ENCODE assay signal across 11 cellular contexts in the genomic region with DNA sequence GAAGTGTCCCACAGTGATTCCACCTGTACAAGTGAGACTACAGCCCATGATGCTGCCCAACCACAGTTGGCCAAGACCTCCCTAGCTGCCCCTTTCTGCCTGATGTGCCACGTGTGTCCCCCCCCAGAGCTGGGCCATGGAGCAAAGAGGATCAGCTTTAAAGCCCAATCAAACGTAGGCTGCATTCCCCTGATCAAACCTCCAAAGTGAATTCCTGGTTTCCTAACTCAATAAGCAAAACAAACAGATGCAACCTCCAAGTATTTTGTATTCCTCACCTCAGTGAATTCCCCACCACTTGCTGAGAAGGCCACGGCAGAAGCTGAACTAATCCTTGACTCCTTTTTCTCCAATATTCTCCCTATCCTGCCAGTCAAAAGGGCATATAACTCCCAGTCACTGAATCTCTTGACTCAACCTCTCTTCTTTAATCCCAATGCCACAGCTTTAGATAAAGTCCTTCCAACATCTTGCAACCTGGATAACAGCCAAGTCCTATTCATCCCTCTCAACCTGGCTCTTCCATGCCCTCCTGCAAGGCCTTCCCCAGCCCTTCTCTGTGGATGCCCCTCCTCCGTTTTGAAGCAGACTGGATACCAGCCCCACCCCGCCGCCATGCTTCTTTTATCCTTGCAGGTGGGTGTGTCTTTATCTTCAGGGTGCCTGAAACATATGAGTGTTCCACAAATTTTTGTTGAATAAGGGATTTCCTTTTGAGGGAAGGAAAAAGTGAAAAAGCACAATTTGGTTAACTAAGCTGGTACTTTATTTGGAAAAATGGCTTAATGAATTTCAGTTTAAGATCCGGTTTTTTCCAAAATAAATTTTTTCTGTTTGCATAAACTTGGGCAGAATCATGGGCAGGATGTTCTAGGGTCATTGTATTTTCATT.
A peak's percentile ranks its signal among the peaks of the same experiment; 100 is the strongest.
DNase-seq lines count a peak whose midpoint lies in the region; ATAC-seq lines count a peak whose summit lies in the region.
"Had no signal": no experiment of that assay in that cellular context is flagged by ENCODE, and none has a peak within 500 bp of the region (broad histone marks: within the 10 kb centered on the region; RNA-seq: fewer than 3 reads in every experiment).

No MANE protein-coding gene starts in this region.

- peaks cover 97% of the 10 kb centered on the region for H3K36me3 Mint-ChIP-seq in stimulated activated effector memory CD8-positive, alpha-beta T cell treated with anti-CD3 and anti-CD28 coated beads, Interleukin-12 subunit alpha, Interleukin-12 subunit beta, amount 100 ng/mL, for 72 hours

- ATAC-seq in left cardiac atrium (peak; percentile 12 to 36), Right ventricle myocardium superior (ENCODE audit: poor library complexity) (no peak), GM18867 (IDR thresholded peaks at IDR 0.05; ENCODE audit: unreplicated experiment) (no peak)
- ATAC-seq in stimulated activated effector memory CD8-positive, alpha-beta T cell treated with anti-CD3 and anti-CD28 coated beads, Interleukin-12 subunit alpha, Interleukin-12 subunit beta, amount 100 ng/mL, for 72 hours, result no peak
- ATAC-seq: body of pancreas had no signal

- H3K27ac ChIP-seq in caudate nucleus (ENCODE audit: low read depth, low read length), result peak overlapping the region; percentile 13
- H3K27ac ChIP-seq: body of pancreas had no signal

- intact Hi-C loops in left cardiac atrium (cut with DNase I) (no loop called here), Right ventricle myocardium superior (cut with DNase I) (no loop called here)

- peak overlapping the region; percentile 79 for H3K27ac Mint-ChIP-seq in stimulated activated effector memory CD8-positive, alpha-beta T cell treated with anti-CD3 and anti-CD28 coated beads, Interleukin-12 subunit alpha, Interleukin-12 subunit beta, amount 100 ng/mL, for 72 hours

- H3K4me1 Mint-ChIP-seq in stimulated activated effector memory CD8-positive, alpha-beta T cell treated with anti-CD3 and anti-CD28 coated beads, Interleukin-12 subunit alpha, Interleukin-12 subunit beta, amount 100 ng/mL, for 72 hours, result peaks cover 73% of the 10 kb centered on the region

- no peak overlapping the region for H3K4me3 Mint-ChIP-seq in stimulated activated effector memory CD8-positive, alpha-beta T cell treated with anti-CD3 and anti-CD28 coated beads, Interleukin-12 subunit alpha, Interleukin-12 subunit beta, amount 100 ng/mL, for 72 hours
- H3K4me3 Mint-ChIP-seq: CD14-positive monocyte had no signal

- no peak for DNase-seq in left cardiac atrium
- DNase-seq in Right ventricle myocardium superior, result no peak
- peak; percentile 58 to 73 for DNase-seq in NCI-H524 (lab: John Stamatoyannopoulos, UW)
- peak in 1 of 61 donors; percentile 23 for DNase-seq in caudate nucleus (lab: John Stamatoyannopoulos, UW)
- DNase-seq in stimulated activated effector memory CD8-positive, alpha-beta T cell treated with anti-CD3 and anti-CD28 coated beads, Interleukin-12 subunit alpha, Interleukin-12 subunit beta, amount 100 ng/mL, for 72 hours (ENCODE audit: low spot score in 2 of 2), result peak in 1 of 2 donors; percentile 44
- DNase-seq in HPDE6-E6E7 (ENCODE audit: extremely low spot score), result no peak
- DNase-seq in islet precursor cell, result no peak
- DNase-seq: body of pancreas, T-helper 2 cell had no signal

- H3K9me3 Mint-ChIP-seq in stimulated activated effector memory CD8-positive, alpha-beta T cell treated with anti-CD3 and anti-CD28 coated beads, Interleukin-12 subunit alpha, Interleukin-12 subunit beta, amount 100 ng/mL, for 72 hours, result peaks cover 3% of the 10 kb centered on the region

Comparison
In these comparisons a context has a peak if more than half of its experiments do, and no peak if none do; other contexts are left out.
1. ATAC-seq: peak in left cardiac atrium (2 of 2); none in Right ventricle myocardium superior (single experiment), stimulated activated effector memory CD8-positive, alpha-beta T cell treated with anti-CD3 and anti-CD28 coated beads, Interleukin-12 subunit alpha, Interleukin-12 subunit beta, amount 100 ng/mL, for 72 hours (single experiment) and GM18867 (single experiment).
2. DNase-seq: peak in NCI-H524 (2 of 2); none in left cardiac atrium (single experiment), Right ventricle myocardium superior (single experiment), HPDE6-E6E7 (single experiment) and islet precursor cell (single experiment).